ENCODE assay signal across 33 cellular contexts in genomic region chr2:26678026-26678425, GRCh38. TPM values are rescaled to one million over a fixed set of nuclear protein-coding genes. Genes with fewer than 3 reads are reported as not detected.
"Had no signal": no experiment of that assay in that cellular context is flagged by ENCODE, and none has a peak within 500 bp of the region (broad histone marks: within the 10 kb centered on the region; RNA-seq: fewer than 3 reads in every experiment).

No MANE protein-coding gene starts in this region.

- H3K27me3 ChIP-seq: ascending aorta, gastroesophageal sphincter, hepatocyte, pancreas, sigmoid colon, tibial artery, upper lobe of right lung had no signal

- H3K4me3 ChIP-seq: ascending aorta, coronary artery, dorsolateral prefrontal cortex, gastroesophageal sphincter, hepatocyte, pancreas, prostate gland, sigmoid colon, smooth muscle cell, stomach, suprapubic skin, tibial artery, upper lobe of right lung had no signal

- H2AFZ ChIP-seq: hepatocyte had no signal

- H3K27ac ChIP-seq: ascending aorta, coronary artery, dorsolateral prefrontal cortex, gastroesophageal sphincter, hepatocyte, pancreas, prostate gland, sigmoid colon, stomach, suprapubic skin, tibial artery, upper lobe of right lung had no signal

- H3K4me2 ChIP-seq: hepatocyte, smooth muscle cell had no signal

- H3K9me3 ChIP-seq: ascending aorta, pancreas, prostate gland, sigmoid colon, suprapubic skin, tibial artery, upper lobe of right lung had no signal

- H3K36me3 ChIP-seq: ascending aorta, gastroesophageal sphincter, pancreas, prostate gland, sigmoid colon, stomach, suprapubic skin, tibial artery, upper lobe of right lung had no signal

- DNase-seq: activated CD4-positive, alpha-beta T cell treated with anti-CD3 and anti-CD28 coated beads for 4 hours; activated CD4-positive, alpha-beta T cell treated with anti-CD3 and anti-CD28 coated beads, Interleukin-2, amount 50 U/mL, for 4 hours; activated effector memory CD4-positive, alpha-beta T cell treated with Interleukin-2 at 50 U/mL for 16 hours; activated naive CD4-positive, alpha-beta T cell treated with Interleukin-2 at 50 U/mL for 16 hours; activated T-cell treated with anti-CD3 and anti-CD28 coated beads for 4 hours; activated T-cell treated with anti-CD3 and anti-CD28 coated beads, Interleukin-2, amount 50 U/mL, for 72 hours; effector memory CD4-positive, alpha-beta T cell; erythroblast; left colon; naive thymus-derived CD4-positive, alpha-beta T cell; stimulated activated CD4-positive, alpha-beta T cell treated with anti-CD3 and anti-CD28 coated beads, Interleukin-1b, Interleukin-23, amount 100 ng/mL, for 48 hours; stimulated activated CD4-positive, alpha-beta T cell treated with anti-CD3 and anti-CD28 coated beads, Interleukin-4, amount 100 ng/mL, for 4 hours; stimulated activated naive B cell treated with anti-CD40 and anti-IgM and Interleukin-4, amounts not matched to agents 10 μg/mL and 1 μg/mL and 100 μg/mL, for 72 hours; stomach; T-helper 1 cell had no signal

- H3K79me2 ChIP-seq: hepatocyte had no signal

- ATAC-seq: activated T-cell treated with anti-CD3 and anti-CD28 coated beads, Interleukin-2, amount 50 U/mL, for 72 hours; gastroesophageal sphincter; left colon; naive thymus-derived CD4-positive, alpha-beta T cell; pancreas; stimulated activated naive B cell treated with anti-CD40 and anti-IgM and Interleukin-4, amounts not matched to agents 10 μg/mL and 1 μg/mL and 100 μg/mL, for 72 hours; upper lobe of right lung had no signal

- H3K4me1 ChIP-seq: pancreas, prostate gland, stomach, suprapubic skin, upper lobe of right lung had no signal

RNA-seq across cellular contexts. Expression of gene KCNK3, which starts 14.5 kb away (rescaled TPM):
- total RNA-seq: activated T-cell treated with anti-CD3 and anti-CD28 coated beads, Interleukin-2, amount 50 U/mL, for 72 hours; naive thymus-derived CD4-positive, alpha-beta T cell had no signal
- polyA plus RNA-seq: keratinocyte; naive thymus-derived CD4-positive, alpha-beta T cell had no signal

RNA-seq across cellular contexts. Expression of gene CIB4, which starts 36.9 kb away (rescaled TPM):
- total RNA-seq: activated T-cell treated with anti-CD3 and anti-CD28 coated beads, Interleukin-2, amount 50 U/mL, for 72 hours; ascending aorta; cardiac septum; cerebellum; gastroesophageal sphincter; hepatocyte; left colon; liver; mesothelial cell of epicardium; naive thymus-derived CD4-positive, alpha-beta T cell; sigmoid colon; smooth muscle cell; suprapubic skin; upper lobe of right lung had no signal
- polyA plus RNA-seq: hepatocyte; keratinocyte; liver; naive thymus-derived CD4-positive, alpha-beta T cell; neural cell; sigmoid colon; smooth muscle cell had no signal
